In genomic region chr14:88551936-88552565, GRCh38 we compare ENCODE assay signal across 8 cellular contexts. TPM values are rescaled to one million over a fixed set of nuclear protein-coding genes. Genes with fewer than 3 reads are reported as not detected.
DNase-seq lines count a peak whose midpoint lies in the region; ATAC-seq lines count a peak whose summit lies in the region.

No MANE protein-coding gene starts in this region.

- H3K27me3 Mint-ChIP-seq in stimulated activated naive CD8-positive, alpha-beta T cell treated with anti-CD3 and anti-CD28 coated beads, Interleukin-15, Interleukin-2, amounts not matched to agents 100 ng/mL and 50 ng/mL, for 24 hours = peaks cover 52% of the 10 kb centered on the region
- peaks cover 70% of the 10 kb centered on the region for H3K27me3 Mint-ChIP-seq in dendritic cell treated with granulocyte-macrophage colony-stimulating factor and Interleukin-4, amounts not matched to agents 40 ng/mL and 50 ng/mL, for 4 days

- H3K27ac ChIP-seq in thymus (ENCODE audit: low read depth) = no peak overlapping the region

- peaks cover 46% of the 10 kb centered on the region for H3K27me3 ChIP-seq in thymus (ENCODE audit: control insufficient read depth, insufficient read depth)

- peaks cover 3% of the 10 kb centered on the region for H3K9me3 ChIP-seq in thymus (ENCODE audit: control insufficient read depth)

- no peaks in the 10 kb centered on the region for H3K36me3 ChIP-seq in thymus (ENCODE audit: control insufficient read depth, insufficient read depth)

- H3K4me1 Mint-ChIP-seq in stimulated activated naive CD8-positive, alpha-beta T cell treated with anti-CD3 and anti-CD28 coated beads, Interleukin-15, Interleukin-2, amounts not matched to agents 100 ng/mL and 50 ng/mL, for 24 hours (ENCODE audit: low read depth) = peaks cover 28% of the 10 kb centered on the region
- peaks cover 6% of the 10 kb centered on the region for H3K4me1 Mint-ChIP-seq in dendritic cell treated with granulocyte-macrophage colony-stimulating factor and Interleukin-4, amounts not matched to agents 40 ng/mL and 50 ng/mL, for 4 days (ENCODE audit: low read depth)

- 14% methylated on average over 27 of the region's 27 CpGs for WGBS in thymus

- H3K36me3 Mint-ChIP-seq in stimulated activated naive CD8-positive, alpha-beta T cell treated with anti-CD3 and anti-CD28 coated beads, Interleukin-15, Interleukin-2, amounts not matched to agents 100 ng/mL and 50 ng/mL, for 24 hours (ENCODE audit: low read depth) = no peaks in the 10 kb centered on the region
- no peaks in the 10 kb centered on the region for H3K36me3 Mint-ChIP-seq in dendritic cell treated with granulocyte-macrophage colony-stimulating factor and Interleukin-4, amounts not matched to agents 40 ng/mL and 50 ng/mL, for 4 days (ENCODE audit: low read depth)

- peaks cover 5% of the 10 kb centered on the region for H3K4me1 ChIP-seq in thymus (ENCODE audit: control insufficient read depth, insufficient read depth, low read length)

- no peaks in the 10 kb centered on the region for H3K9me3 Mint-ChIP-seq in stimulated activated naive CD8-positive, alpha-beta T cell treated with anti-CD3 and anti-CD28 coated beads, Interleukin-15, Interleukin-2, amounts not matched to agents 100 ng/mL and 50 ng/mL, for 24 hours
- H3K9me3 Mint-ChIP-seq in dendritic cell treated with granulocyte-macrophage colony-stimulating factor and Interleukin-4, amounts not matched to agents 40 ng/mL and 50 ng/mL, for 4 days = no peaks in the 10 kb centered on the region

- intact Hi-C loops in dendritic cell treated with granulocyte-macrophage colony-stimulating factor and Interleukin-4, amounts not matched to agents 40 ng/mL and 50 ng/mL, for 4 days (cut with micrococcal nuclease) = no loop called here

- peak overlapping the region; percentile 44 for H3K4me3 ChIP-seq in thymus (ENCODE audit: low read length)

- H3K27ac Mint-ChIP-seq in stimulated activated naive CD8-positive, alpha-beta T cell treated with anti-CD3 and anti-CD28 coated beads, Interleukin-15, Interleukin-2, amounts not matched to agents 100 ng/mL and 50 ng/mL, for 24 hours = no peak overlapping the region
- H3K27ac Mint-ChIP-seq in dendritic cell treated with granulocyte-macrophage colony-stimulating factor and Interleukin-4, amounts not matched to agents 40 ng/mL and 50 ng/mL, for 4 days = no peak overlapping the region

- DNase-seq in stimulated activated naive CD8-positive, alpha-beta T cell treated with anti-CD3 and anti-CD28 coated beads, Interleukin-15, Interleukin-2, amounts not matched to agents 100 U/mL and 50 U/mL, for 24 hours = no peak
- DNase-seq in medulla oblongata (ENCODE audit: extremely low spot score) = peak; percentile 53
- no peak for DNase-seq in 8988T

- H3K4me3 Mint-ChIP-seq in stimulated activated naive CD8-positive, alpha-beta T cell treated with anti-CD3 and anti-CD28 coated beads, Interleukin-15, Interleukin-2, amounts not matched to agents 100 ng/mL and 50 ng/mL, for 24 hours = peak overlapping the region; percentile 69
- peak overlapping the region; percentile 63 for H3K4me3 Mint-ChIP-seq in dendritic cell treated with granulocyte-macrophage colony-stimulating factor and Interleukin-4, amounts not matched to agents 40 ng/mL and 50 ng/mL, for 4 days

- no peak for ATAC-seq in stimulated activated naive CD8-positive, alpha-beta T cell treated with anti-CD3 and anti-CD28 coated beads, Interleukin-15, Interleukin-2, amounts not matched to agents 100 U/mL and 50 U/mL, for 24 hours
- ATAC-seq in GM18517 (IDR thresholded peaks at IDR 0.05; ENCODE audit: unreplicated experiment) = no peak
- ATAC-seq in HG03139 (IDR thresholded peaks at IDR 0.05; ENCODE audit: unreplicated experiment) = no peak

RNA-seq across cellular contexts. Expression of gene PTPN21, which starts 2.8 kb away (rescaled TPM):
- polyA plus RNA-seq in thymus = 3.5 TPM

RNA-seq across cellular contexts. Expression of gene ZC3H14, which starts 10.8 kb away (rescaled TPM):
- 26.1 TPM for polyA plus RNA-seq in thymus
